ENCODE assay signal across 17 cellular contexts in genomic region chr1:197927908-197928665, GRCh38. TPM values are rescaled to one million over a fixed set of nuclear protein-coding genes. Genes with fewer than 3 reads are reported as not detected.
DNase-seq lines count a peak whose midpoint lies in the region; ATAC-seq and TF ChIP-seq lines count a peak whose summit lies in the region.
"Had no signal": no experiment of that assay in that cellular context is flagged by ENCODE, and none has a peak within 500 bp of the region (broad histone marks: within the 10 kb centered on the region; RNA-seq: fewer than 3 reads in every experiment).

No MANE protein-coding gene starts in this region.

- H3K9me3 Mint-ChIP-seq in activated T-cell treated with anti-CD3 and anti-CD28 coated beads, Interleukin-2, amount 50 U/mL, for 24 hours: no peaks in the 10 kb centered on the region
- no peaks in the 10 kb centered on the region for H3K9me3 Mint-ChIP-seq in activated CD8-positive, alpha-beta T cell treated with anti-CD3 and anti-CD28 coated beads for 36 hours
- H3K9me3 Mint-ChIP-seq in stimulated activated naive CD8-positive, alpha-beta T cell treated with anti-CD3 and anti-CD28 coated beads, Interleukin-15, Interleukin-2, amounts not matched to agents 100 ng/mL and 50 ng/mL, for 24 hours: no peaks in the 10 kb centered on the region
- H3K9me3 Mint-ChIP-seq: activated CD4-positive, alpha-beta memory T cell treated with anti-CD3 and anti-CD28 coated beads for 36 hours; memory B cell; naive thymus-derived CD4-positive, alpha-beta T cell had no signal

- H3K36me3 Mint-ChIP-seq in activated T-cell treated with anti-CD3 and anti-CD28 coated beads, Interleukin-2, amount 50 U/mL, for 24 hours (ENCODE audit: low read depth): no peaks in the 10 kb centered on the region
- no peaks in the 10 kb centered on the region for H3K36me3 Mint-ChIP-seq in activated CD8-positive, alpha-beta T cell treated with anti-CD3 and anti-CD28 coated beads for 36 hours (ENCODE audit: low read depth)
- no peaks in the 10 kb centered on the region for H3K36me3 Mint-ChIP-seq in stimulated activated naive CD8-positive, alpha-beta T cell treated with anti-CD3 and anti-CD28 coated beads, Interleukin-15, Interleukin-2, amounts not matched to agents 100 ng/mL and 50 ng/mL, for 24 hours (ENCODE audit: low read depth)
- H3K36me3 Mint-ChIP-seq: activated CD4-positive, alpha-beta memory T cell treated with anti-CD3 and anti-CD28 coated beads for 36 hours; memory B cell had no signal

- H3K27ac ChIP-seq in dorsolateral prefrontal cortex: no peak overlapping the region
- H3K27ac ChIP-seq: BLaER1 treated with 17β-estradiol and CSF1 and Interleukin-3, amounts not matched to agents 10 nM and 100 nM; tibial artery had no signal

- H3K27ac Mint-ChIP-seq in activated T-cell treated with anti-CD3 and anti-CD28 coated beads, Interleukin-2, amount 50 U/mL, for 24 hours: no peak overlapping the region
- no peak overlapping the region for H3K27ac Mint-ChIP-seq in activated CD8-positive, alpha-beta T cell treated with anti-CD3 and anti-CD28 coated beads for 36 hours
- no peak overlapping the region for H3K27ac Mint-ChIP-seq in stimulated activated naive CD8-positive, alpha-beta T cell treated with anti-CD3 and anti-CD28 coated beads, Interleukin-15, Interleukin-2, amounts not matched to agents 100 ng/mL and 50 ng/mL, for 24 hours
- H3K27ac Mint-ChIP-seq: activated CD4-positive, alpha-beta memory T cell treated with anti-CD3 and anti-CD28 coated beads for 36 hours; memory B cell; naive thymus-derived CD4-positive, alpha-beta T cell had no signal

- H3K4me1 Mint-ChIP-seq in activated T-cell treated with anti-CD3 and anti-CD28 coated beads, Interleukin-2, amount 50 U/mL, for 24 hours (ENCODE audit: low read depth): peaks cover 10% of the 10 kb centered on the region
- H3K4me1 Mint-ChIP-seq in activated CD8-positive, alpha-beta T cell treated with anti-CD3 and anti-CD28 coated beads for 36 hours (ENCODE audit: low read depth): peaks cover 8% of the 10 kb centered on the region
- peaks cover 3% of the 10 kb centered on the region for H3K4me1 Mint-ChIP-seq in stimulated activated naive CD8-positive, alpha-beta T cell treated with anti-CD3 and anti-CD28 coated beads, Interleukin-15, Interleukin-2, amounts not matched to agents 100 ng/mL and 50 ng/mL, for 24 hours (ENCODE audit: low read depth)

- POLR2A ChIA-PET in activated CD8-positive, alpha-beta T cell treated with anti-CD3 and anti-CD28 coated beads for 36 hours (lab: Charles Lee): interaction anchor here (0.6 kb wide), 1 partner anchor 748 kb away, joined by 3 read pairs; no protein-coding TSS in a partner anchor

- H3K27me3 ChIP-seq in dorsolateral prefrontal cortex: peaks cover 0 to 93% (median 59%) of the 10 kb centered on the region in 45 donors

- peak; percentile 55 for ATAC-seq in activated CD8-positive, alpha-beta T cell treated with anti-CD3 and anti-CD28 coated beads for 36 hours
- ATAC-seq in left lobe of liver: peak; percentile 85

- intact Hi-C loops in activated CD8-positive, alpha-beta T cell treated with anti-CD3 and anti-CD28 coated beads for 36 hours (cut with micrococcal nuclease): no loop called here
- intact Hi-C loops in dorsolateral prefrontal cortex (cut with DNase I): loop anchor here in 1 of 2 donors (5.0 kb wide), 1 partner anchor 306 kb away; no protein-coding TSS in a partner anchor

- TF ChIP-seq CTCF in activated CD8-positive, alpha-beta T cell treated with anti-CD3 and anti-CD28 coated beads for 36 hours (IDR thresholded peaks at IDR 0.05): no peak
- TF ChIP-seq CTCF in dorsolateral prefrontal cortex (IDR thresholded peaks at IDR 0.05 in 54 of 56, conservative IDR thresholded peaks at IDR 0.05 in 2 of 56; ENCODE audit: low read depth in 1 of 56, partially characterized antibody in 56 of 56): no peak

- CTCF ChIA-PET in activated CD8-positive, alpha-beta T cell treated with anti-CD3 and anti-CD28 coated beads for 36 hours (lab: Charles Lee): interaction anchor here (1.0 to 5.0 kb wide), 6 partner anchors 10 to 409 kb away, joined by 3 to 32 read pairs (median 6); no protein-coding TSS in a partner anchor

- DNase-seq in activated T-cell treated with anti-CD3 and anti-CD28 coated beads, Interleukin-2, amount 50 U/mL, for 24 hours: no peak
- DNase-seq in activated T-cell treated with anti-CD3 and anti-CD28 coated beads for 4 hours: no peak
- no peak for DNase-seq in activated CD8-positive, alpha-beta T cell treated with anti-CD3 and anti-CD28 coated beads for 36 hours
- no peak for DNase-seq in left lobe of liver (ENCODE audit: low spot score)
- no peak for DNase-seq in dorsolateral prefrontal cortex
- no peak for DNase-seq in stimulated activated CD8-positive, alpha-beta memory T cell treated with anti-CD3 and anti-CD28 coated beads, Interleukin-4, amount 100 ng/mL, for 48 hours
- no peak for DNase-seq in dedifferentiated amniotic fluid mesenchymal stem cell (ENCODE audit: extremely low spot score)
- DNase-seq: anterior cingulate cortex, NCI-H1436 treated with DMSO at 0.1 percent for 48 hours, tibial artery had no signal

- H3K4me3 ChIP-seq in dorsolateral prefrontal cortex: no peak overlapping the region
- H3K4me3 ChIP-seq: BLaER1 treated with 17β-estradiol and CSF1 and Interleukin-3, amounts not matched to agents 10 nM and 100 nM; tibial artery had no signal

- peak overlapping the region; percentile 71 for H3K4me3 Mint-ChIP-seq in activated T-cell treated with anti-CD3 and anti-CD28 coated beads, Interleukin-2, amount 50 U/mL, for 24 hours
- H3K4me3 Mint-ChIP-seq in activated CD8-positive, alpha-beta T cell treated with anti-CD3 and anti-CD28 coated beads for 36 hours: peak overlapping the region; percentile 47
- peak overlapping the region; percentile 65 for H3K4me3 Mint-ChIP-seq in stimulated activated naive CD8-positive, alpha-beta T cell treated with anti-CD3 and anti-CD28 coated beads, Interleukin-15, Interleukin-2, amounts not matched to agents 100 ng/mL and 50 ng/mL, for 24 hours
- H3K4me3 Mint-ChIP-seq: memory B cell had no signal

- peaks cover 67% of the 10 kb centered on the region for H3K27me3 Mint-ChIP-seq in activated T-cell treated with anti-CD3 and anti-CD28 coated beads, Interleukin-2, amount 50 U/mL, for 24 hours
- peaks cover 58% of the 10 kb centered on the region for H3K27me3 Mint-ChIP-seq in activated CD8-positive, alpha-beta T cell treated with anti-CD3 and anti-CD28 coated beads for 36 hours
- H3K27me3 Mint-ChIP-seq in stimulated activated naive CD8-positive, alpha-beta T cell treated with anti-CD3 and anti-CD28 coated beads, Interleukin-15, Interleukin-2, amounts not matched to agents 100 ng/mL and 50 ng/mL, for 24 hours: peaks cover 76% of the 10 kb centered on the region

RNA-seq across cellular contexts. Expression of gene LHX9, which starts 10.9 kb away (rescaled TPM):
- total RNA-seq in activated CD8-positive, alpha-beta T cell treated with anti-CD3 and anti-CD28 coated beads for 36 hours: not detected
- total RNA-seq in left lobe of liver (0.23 TPM), dorsolateral prefrontal cortex (1 to 10 TPM in 1 of 120 experiments, under 1 TPM in 16, not detected in 103; 0.07 to 3.7 (median 0.34) TPM)
- total RNA-seq: A673; activated CD4-positive, alpha-beta memory T cell treated with anti-CD3 and anti-CD28 coated beads for 36 hours; fibroblast of villous mesenchyme; naive thymus-derived CD4-positive, alpha-beta T cell had no signal

RNA-seq across cellular contexts. Expression of gene C1orf53, which starts 25.7 kb away (rescaled TPM):
- 1 to 10 TPM in 1 of 2 experiments, under 1 TPM in 1; 0.96 to 1.2 TPM for total RNA-seq in activated CD8-positive, alpha-beta T cell treated with anti-CD3 and anti-CD28 coated beads for 36 hours
- total RNA-seq in left lobe of liver: 7.0 TPM
- total RNA-seq in dorsolateral prefrontal cortex: 1 to 10 TPM in 108 of 120 experiments, not detected in 12; 1.1 to 8.0 (median 3.0) TPM
- total RNA-seq: naive thymus-derived CD4-positive, alpha-beta T cell had no signal
